13 cellular contexts compared by ENCODE assay signal in genomic region chr7:151814400-151814914, GRCh38.
DNase-seq lines count a peak whose midpoint lies in the region; ATAC-seq and TF ChIP-seq lines count a peak whose summit lies in the region.
"Had no signal": no experiment of that assay in that cellular context is flagged by ENCODE, and none has a peak within 500 bp of the region (broad histone marks: within the 10 kb centered on the region; RNA-seq: fewer than 3 reads in every experiment).

No MANE protein-coding gene starts in this region.

- no peak overlapping the region for H3K27ac ChIP-seq in right cardiac atrium (ENCODE audit: low read length)
- no peak overlapping the region for H3K27ac ChIP-seq in heart right ventricle
- peak overlapping the region; percentile 85 for H3K27ac ChIP-seq in angular gyrus (ENCODE audit: low read depth, low read length)
- H3K27ac ChIP-seq in aorta (ENCODE audit: low read depth in 1 of 2, low read length in 2 of 2), result no peak overlapping the region
- H3K27ac ChIP-seq: parathyroid adenoma, tibial nerve had no signal

- WGBS in right cardiac atrium, result 55% methylated on average over 17 of the region's 17 CpGs
- WGBS in heart right ventricle, 2 donors, result 61 to 71% methylated on average over 17 of the region's 17 CpGs
- 72 to 77% methylated on average over 17 of the region's 17 CpGs for WGBS in aorta, 2 donors

- DNase-seq in right cardiac atrium, result peak in 1 of 3 donors; percentile 71
- no peak for DNase-seq in heart right ventricle
- peak; percentile 52 for DNase-seq in iPS-NIHi7 (ENCODE audit: extremely low spot score)
- DNase-seq in aorta, result no peak
- no peak for DNase-seq in NOMO-1 treated with dmso at 0.1 percent for 144 hours (lab: John Stamatoyannopoulos, UW; ENCODE audit: unreplicated experiment)
- DNase-seq in activated CD4-positive, alpha-beta T cell treated with anti-CD3 and anti-CD28 coated beads for 4 hours, result no peak
- DNase-seq in NCI-H510A (lab: John Stamatoyannopoulos, UW), result no peak
- DNase-seq: activated naive CD8-positive, alpha-beta T cell treated with anti-CD3 and anti-CD28 coated beads, Interleukin-2, amount 10 ng/mL, durations not matched to agents 7 days and 5 days; NCI-H2081 had no signal

- ATAC-seq in right cardiac atrium (peak; percentile 34 to 54), heart right ventricle (no peak), aorta (ENCODE audit: low FRiP score) (peak; percentile 29)

- H3K9me3 ChIP-seq in right cardiac atrium (ENCODE audit: control insufficient read depth, low read length) (no peaks in the 10 kb centered on the region), heart right ventricle (no peaks in the 10 kb centered on the region), aorta (ENCODE audit: control insufficient read depth, low read length) (no peaks in the 10 kb centered on the region)
- H3K9me3 ChIP-seq: HAP-1, tibial nerve had no signal

- no peaks in the 10 kb centered on the region for H3K36me3 ChIP-seq in heart right ventricle
- H3K36me3 ChIP-seq in aorta (ENCODE audit: control insufficient read depth in 1 of 2, insufficient read depth in 2 of 2, low read length in 1 of 2), result no peaks in the 10 kb centered on the region
- H3K36me3 ChIP-seq: HAP-1, tibial nerve had no signal

- TF ChIP-seq CTCF in heart right ventricle (IDR thresholded peaks at IDR 0.05), result no peak

- intact Hi-C loops in right cardiac atrium (cut with DNase I), result no loop called here
- intact Hi-C loops in heart right ventricle (cut with DNase I), result no loop called here
- intact Hi-C loops in aorta (cut with DNase I), result no loop called here

- no peaks in the 10 kb centered on the region for H3K27me3 ChIP-seq in right cardiac atrium (ENCODE audit: control insufficient read depth, insufficient read depth)
- no peaks in the 10 kb centered on the region for H3K27me3 ChIP-seq in heart right ventricle
- H3K27me3 ChIP-seq in aorta (ENCODE audit: control insufficient read depth in 1 of 2, insufficient read depth in 2 of 2, low read length in 1 of 2), result no peaks in the 10 kb centered on the region
- H3K27me3 ChIP-seq: tibial nerve had no signal

- H3K4me3 ChIP-seq in right cardiac atrium (ENCODE audit: low read length), result no peak overlapping the region
- no peak overlapping the region for H3K4me3 ChIP-seq in heart right ventricle
- H3K4me3 ChIP-seq in aorta (ENCODE audit: low read length in 2 of 2), result no peak overlapping the region
- H3K4me3 ChIP-seq: HAP-1, tibial nerve had no signal

- H3K4me1 ChIP-seq in right cardiac atrium (ENCODE audit: control insufficient read depth, insufficient read depth, low read length), result no peaks in the 10 kb centered on the region
- H3K4me1 ChIP-seq in heart right ventricle, result peaks cover 0 to 13% (median 0%) of the 10 kb centered on the region in 9 donors
- H3K4me1 ChIP-seq in aorta (ENCODE audit: control insufficient read depth in 1 of 2, insufficient read depth in 2 of 2, low read length in 2 of 2), result no peaks in the 10 kb centered on the region
- H3K4me1 ChIP-seq: HAP-1, tibial nerve had no signal

Comparison
In these comparisons a context has a peak if more than half of its experiments do, and no peak if none do; other contexts are left out.
1. ATAC-seq: peak in right cardiac atrium (2 of 2) and aorta (single experiment); none in heart right ventricle (0 of 8).